In genomic region chr19:46850228-46851203, GRCh38 we compare ENCODE assay signal across 8 cellular contexts. TPM values are rescaled to one million over a fixed set of nuclear protein-coding genes. Genes with fewer than 3 reads are reported as not detected.
A peak's percentile ranks its signal among the peaks of the same experiment; 100 is the strongest.
DNase-seq lines count a peak whose midpoint lies in the region; ATAC-seq and TF ChIP-seq lines count a peak whose summit lies in the region.

Gene AP2S1 (minus strand): TSS chr19:46850846. CDS start chr19:46850766, 80 bp downstream.

- H3K27ac Mint-ChIP-seq in HFFc6: peak within 1 kb of the TSS; percentile 95
- peak within 1 kb of the TSS; percentile 83 for H3K27ac Mint-ChIP-seq in activated naive CD4-positive, alpha-beta T cell treated with anti-CD3 and anti-CD28 coated beads, Interleukin-2, amount 10 ng/mL, durations not matched to agents 7 days and 5 days

- H3K4me1 ChIP-seq in gastroesophageal sphincter (peaks cover 0 to 32% (median 10%) of the 10 kb centered on the region in 3 donors), neutrophil (ENCODE audit: control insufficient read depth in 1 of 2, insufficient read depth in 1 of 2, low read depth in 1 of 2, low read length in 1 of 2) (peaks cover 14 to 19% of the 10 kb centered on the region in 2 experiments)

- 0 to 1% methylated on average over 15 to 21 of the region's 53 CpGs for WGBS in gastroesophageal sphincter (ENCODE audit: low coverage in 1 of 2), 2 donors

- no peaks in the 10 kb centered on the region for H3K27me3 ChIP-seq in gastroesophageal sphincter
- no peaks in the 10 kb centered on the region for H3K27me3 ChIP-seq in neutrophil

- H3K36me3 ChIP-seq in SK-N-MC (ENCODE audit: insufficient read depth, low read length) (peaks cover 4% of the 10 kb centered on the region), gastroesophageal sphincter (peaks cover 0 to 20% of the 10 kb centered on the region in 2 donors), neutrophil (no peaks in the 10 kb centered on the region)

- peak; percentile 93 for TF ChIP-seq POLR2A in NB4 (IDR thresholded peaks at IDR 0.05; ENCODE audit: extremely low read depth, insufficient read length)
- peak; percentile 60 to 61 for TF ChIP-seq POLR2A in gastroesophageal sphincter (IDR thresholded peaks at IDR 0.05)

- CTCF ChIA-PET in activated naive CD4-positive, alpha-beta T cell treated with anti-CD3 and anti-CD28 coated beads, Interleukin-2, amount 10 ng/mL, durations not matched to agents 7 days and 5 days (lab: Charles Lee): interaction anchor here (0.7 to 1.7 kb wide), 6 partner anchors 10 to 140 kb away, joined by 3 to 9 read pairs (median 3); no protein-coding TSS in a partner anchor

- H3K4me3 ChIP-seq in NB4 (ENCODE audit: low read depth, low read length) (peak within 1 kb of the TSS; percentile 90), SK-N-MC (peak within 1 kb of the TSS; percentile 100), gastroesophageal sphincter (peak within 1 kb of the TSS; percentile 72), neutrophil (ENCODE audit: low read depth in 1 of 2, low read length in 1 of 2) (peak within 1 kb of the TSS; percentile 65 to 87)

- H3K4me1 Mint-ChIP-seq in HFFc6 (ENCODE audit: low read depth): peaks cover 28% of the 10 kb centered on the region
- H3K4me1 Mint-ChIP-seq in activated naive CD4-positive, alpha-beta T cell treated with anti-CD3 and anti-CD28 coated beads, Interleukin-2, amount 10 ng/mL, durations not matched to agents 7 days and 5 days: peaks cover 29% of the 10 kb centered on the region

- H3K27ac ChIP-seq in SK-N-MC: peak within 1 kb of the TSS; percentile 89
- peak within 1 kb of the TSS; percentile 64 to 91 (median 89) for H3K27ac ChIP-seq in gastroesophageal sphincter
- peak within 1 kb of the TSS; percentile 79 for H3K27ac ChIP-seq in neutrophil
- peak within 1 kb of the TSS; percentile 78 for H3K27ac ChIP-seq in substantia nigra (ENCODE audit: low read depth, low read length, poor library complexity, severe bottlenecking)

- TF ChIP-seq CTCF in HFFc6 (IDR thresholded peaks at IDR 0.05) (no peak), NB4 (IDR thresholded peaks at IDR 0.05; ENCODE audit: low read depth, low read length) (no peak), gastroesophageal sphincter (IDR thresholded peaks at IDR 0.05) (peak in 2 of 4 experiments; percentile 15 to 34), neutrophil (IDR thresholded peaks at IDR 0.05) (peak; percentile 50)

- no peaks in the 10 kb centered on the region for H3K9me3 Mint-ChIP-seq in HFFc6
- H3K9me3 Mint-ChIP-seq in activated naive CD4-positive, alpha-beta T cell treated with anti-CD3 and anti-CD28 coated beads, Interleukin-2, amount 10 ng/mL, durations not matched to agents 7 days and 5 days: no peaks in the 10 kb centered on the region

- H3K9me3 ChIP-seq in SK-N-MC (ENCODE audit: low read depth, low read length) (no peaks in the 10 kb centered on the region), gastroesophageal sphincter (no peaks in the 10 kb centered on the region), neutrophil (no peaks in the 10 kb centered on the region)

- DNase-seq in GM04503 (ENCODE audit: low read depth) (peak; percentile 99), HFFc6 (peak; percentile 100), NB4 (ENCODE audit: low read depth) (peak; percentile 100), SK-N-MC (ENCODE audit: low read depth, low spot score) (peak; percentile 98), substantia nigra (lab: John Stamatoyannopoulos, UW) (peak; percentile 69 to 99 (median 96))
- DNase-seq in activated naive CD4-positive, alpha-beta T cell treated with anti-CD3 and anti-CD28 coated beads, Interleukin-2, amount 10 ng/mL, durations not matched to agents 7 days and 5 days: peak; percentile 96

- TF ChIP-seq EP300 in gastroesophageal sphincter (IDR thresholded peaks at IDR 0.05): no peak

- H3K36me3 Mint-ChIP-seq in HFFc6 (ENCODE audit: low read depth): peaks cover 17% of the 10 kb centered on the region
- peaks cover 8% of the 10 kb centered on the region for H3K36me3 Mint-ChIP-seq in activated naive CD4-positive, alpha-beta T cell treated with anti-CD3 and anti-CD28 coated beads, Interleukin-2, amount 10 ng/mL, durations not matched to agents 7 days and 5 days

- peak; percentile 96 for ATAC-seq in gastroesophageal sphincter

- peak within 1 kb of the TSS; percentile 96 for H3K4me3 Mint-ChIP-seq in HFFc6
- H3K4me3 Mint-ChIP-seq in activated naive CD4-positive, alpha-beta T cell treated with anti-CD3 and anti-CD28 coated beads, Interleukin-2, amount 10 ng/mL, durations not matched to agents 7 days and 5 days: peak within 1 kb of the TSS; percentile 92

- peaks cover 7% of the 10 kb centered on the region for H3K27me3 Mint-ChIP-seq in HFFc6 (ENCODE audit: insufficient read depth)
- H3K27me3 Mint-ChIP-seq in activated naive CD4-positive, alpha-beta T cell treated with anti-CD3 and anti-CD28 coated beads, Interleukin-2, amount 10 ng/mL, durations not matched to agents 7 days and 5 days: peaks cover 16% of the 10 kb centered on the region

- H3K9ac ChIP-seq in SK-N-MC (ENCODE audit: insufficient read length): peak within 1 kb of the TSS; percentile 98

RNA-seq across cellular contexts. Expression of gene AP2S1, which starts in this region (rescaled TPM):
- 100 to 1,000 TPM; 416 to 479 (median 463) TPM for total RNA-seq in HFFc6 (2021; fragmentation: NEBNext Ultra II Directional; extraction: Animal tissue kit (Norgen Biotek cat#: 25700))
- total RNA-seq in gastroesophageal sphincter: 10 to 100 TPM; 40.6 to 76.2 (median 66.5) TPM

Comparison
In these comparisons a context has a peak if more than half of its experiments do, and no peak if none do; other contexts are left out.
1. Peak in every context shown above with its lines: DNase-seq, ATAC-seq, H3K4me3 ChIP-seq and H3K27ac ChIP-seq.
2. RNA of gene AP2S1 (total RNA-seq): 416 to 479 TPM in HFFc6; 40.6 to 76.2 TPM in gastroesophageal sphincter; every median in the first group is over 4 times any median in the second.